In genomic region chr10:121598261-121599249, GRCh38 we compare ENCODE assay signal across 8 cellular contexts. TPM values are rescaled to one million over a fixed set of nuclear protein-coding genes. Genes with fewer than 3 reads are reported as not detected.
DNase-seq lines count a peak whose midpoint lies in the region; ATAC-seq and TF ChIP-seq lines count a peak whose summit lies in the region.

Gene FGFR2, minus strand, starts transcription at chr10:121598444. Its CDS starts 4,627 bp downstream, at chr10:121593817.

- intact Hi-C loops in thyroid gland (cut with DNase I), result loop anchor here (10.0 kb wide), 1 partner anchor 184 kb away; no protein-coding TSS in a partner anchor

- peaks cover 60% of the 10 kb centered on the region for H3K27me3 Mint-ChIP-seq in T-helper 2 cell treated with Interferon-gamma antibody and Interleukin-4, amounts not matched to agents 5 μg/mL and 100 μg/mL, for 36 hours (ENCODE audit: low read depth)

- TF ChIP-seq POLR2A in thyroid gland (IDR thresholded peaks at IDR 0.05), result peak; percentile 91 to 97

- H3K27ac ChIP-seq in thyroid gland, result peak within 1 kb of the TSS; percentile 58 to 81 (median 70)

- H3K4me1 ChIP-seq in thyroid gland, result peaks cover 11 to 16% of the 10 kb centered on the region in 2 donors

- no peaks in the 10 kb centered on the region for H3K36me3 Mint-ChIP-seq in T-helper 2 cell treated with Interferon-gamma antibody and Interleukin-4, amounts not matched to agents 5 μg/mL and 100 μg/mL, for 36 hours (ENCODE audit: low read depth)

- peak; percentile 93 for ATAC-seq in esophagus mucosa

- no peaks in the 10 kb centered on the region for H3K27me3 ChIP-seq in thyroid gland

- no peak within 1 kb of the TSS for H3K27ac Mint-ChIP-seq in T-helper 2 cell treated with Interferon-gamma antibody and Interleukin-4, amounts not matched to agents 5 μg/mL and 100 μg/mL, for 36 hours

- H3K9me3 Mint-ChIP-seq in T-helper 2 cell treated with Interferon-gamma antibody and Interleukin-4, amounts not matched to agents 5 μg/mL and 100 μg/mL, for 36 hours, result no peaks in the 10 kb centered on the region

- no peaks in the 10 kb centered on the region for H3K36me3 ChIP-seq in thyroid gland

- H3K4me3 ChIP-seq in thyroid gland (replicated peaks in 1 of 3), result peak within 1 kb of the TSS; percentile 9 to 67 (median 52)

- H3K4me3 Mint-ChIP-seq in T-helper 2 cell treated with Interferon-gamma antibody and Interleukin-4, amounts not matched to agents 5 μg/mL and 100 μg/mL, for 36 hours, result peak within 1 kb of the TSS; percentile 50

- no peaks in the 10 kb centered on the region for H3K4me1 Mint-ChIP-seq in T-helper 2 cell treated with Interferon-gamma antibody and Interleukin-4, amounts not matched to agents 5 μg/mL and 100 μg/mL, for 36 hours (ENCODE audit: low read depth)

- WGBS in thyroid gland, 2 donors, result 2 to 3% methylated on average over 5 to 14 of the region's 92 CpGs

- TF ChIP-seq CTCF in GM20000 (IDR thresholded peaks at IDR 0.05; ENCODE audit: extremely low read depth, missing control alignments) (no peak), thyroid gland (IDR thresholded peaks at IDR 0.05) (peak in 1 of 6 experiments; percentile 7)

- no peaks in the 10 kb centered on the region for H3K9me3 ChIP-seq in thyroid gland

- DNase-seq in DMS 273 treated with DMSO at 0.1 percent for 48 hours (lab: John Stamatoyannopoulos, UW) (peak; percentile 46), GM20000 (ENCODE audit: low spot score) (peak; percentile 88), HuH-7.5 (ENCODE audit: low spot score) (peak; percentile 77), midbrain (lab: John Stamatoyannopoulos, UW) (peak; percentile 84), thyroid gland (peak; percentile 88 to 91), activated gamma-delta T cell (lab: John Stamatoyannopoulos, UW) (no peak)
- peak; percentile 35 for DNase-seq in T-helper 2 cell treated with Interferon-gamma antibody and Interleukin-4, amounts not matched to agents 5 μg/mL and 100 μg/mL, for 36 hours (ENCODE audit: low spot score)

RNA-seq across cellular contexts. Expression of gene FGFR2, which starts in this region (rescaled TPM):
- total RNA-seq in esophagus mucosa (27.4 TPM), thyroid gland (100 to 1,000 TPM in 3 of 4 donors, 10 to 100 TPM in 1; 65.6 to 149 (median 122) TPM)
